ENCODE assay signal across 8 cellular contexts in genomic region chrX:16711219-16712115, GRCh38. TPM values are rescaled to one million over a fixed set of nuclear protein-coding genes. Genes with fewer than 3 reads are reported as not detected.
DNase-seq lines count a peak whose midpoint lies in the region; ATAC-seq and TF ChIP-seq lines count a peak whose summit lies in the region.

No MANE protein-coding gene starts in this region.

- ATAC-seq in GM21390 (IDR thresholded peaks at IDR 0.05; ENCODE audit: unreplicated experiment): peak; percentile 13

- H3K9me3 ChIP-seq in mucosa of rectum (ENCODE audit: control insufficient read depth in 2 of 2, low read length in 2 of 2): no peaks in the 10 kb centered on the region

- peak overlapping the region; percentile 74 for H3K4me3 ChIP-seq in GM06990 (replicated peaks; ENCODE audit: low read depth, low read length)
- H3K4me3 ChIP-seq in mucosa of rectum (ENCODE audit: low read length in 2 of 2): peak overlapping the region; percentile 64 to 82

- H3K4me1 ChIP-seq in mucosa of rectum (ENCODE audit: control insufficient read depth in 2 of 2, insufficient read depth in 2 of 2, low read length in 2 of 2): no peaks in the 10 kb centered on the region

- H3K36me3 ChIP-seq in GM06990 (ENCODE audit: control insufficient read depth, insufficient read depth, low read length) (no peaks in the 10 kb centered on the region), mucosa of rectum (ENCODE audit: control insufficient read depth in 2 of 2, insufficient read depth in 2 of 2, low read length in 2 of 2) (no peaks in the 10 kb centered on the region)

- no peak for TF ChIP-seq CTCF in GM06990 (IDR thresholded peaks at IDR 0.05; ENCODE audit: insufficient read depth, low read length, poor library complexity, severe bottlenecking)

- H3K27me3 ChIP-seq in GM06990 (replicated peaks; ENCODE audit: control insufficient read depth, insufficient read depth, low read length) (no peaks in the 10 kb centered on the region), mucosa of rectum (ENCODE audit: control insufficient read depth in 2 of 2, insufficient read depth in 2 of 2, low read length in 2 of 2) (peaks cover 7 to 17% of the 10 kb centered on the region in 2 donors)

- DNase-seq in GM06990 (ENCODE audit: extremely low read depth, insufficient read length): peak; percentile 33
- DNase-seq in NCI-H2227 (lab: John Stamatoyannopoulos, UW; ENCODE audit: unreplicated experiment): peak; percentile 62
- peak; percentile 6 for DNase-seq in dermis blood vessel endothelial cell
- DNase-seq in NCI-H1694 (lab: John Stamatoyannopoulos, UW): no peak
- no peak for DNase-seq in NCI-H2196 (lab: John Stamatoyannopoulos, UW; ENCODE audit: unreplicated experiment)
- DNase-seq in SKM-1 (lab: John Stamatoyannopoulos, UW; ENCODE audit: unreplicated experiment): no peak

- H3K9ac ChIP-seq in mucosa of rectum (ENCODE audit: low read depth in 1 of 2, low read length in 2 of 2): peak overlapping the region; percentile 68 to 84

- peak overlapping the region; percentile 72 to 74 for H3K27ac ChIP-seq in mucosa of rectum (ENCODE audit: low read depth in 2 of 2, low read length in 2 of 2)

RNA-seq across cellular contexts. Expression of gene CTPS2, which starts 1.0 kb away (rescaled TPM):
- total RNA-seq in dermis blood vessel endothelial cell: 16.5 and 20.8 TPM in 2 replicates

RNA-seq across cellular contexts. Expression of gene SYAP1, which starts 7.9 kb away (rescaled TPM):
- 26.8 and 30.1 TPM in 2 replicates for total RNA-seq in dermis blood vessel endothelial cell

Comparison
In these comparisons a context has a peak if more than half of its experiments do, and no peak if none do; other contexts are left out.
1. DNase-seq: peak in GM06990 (single experiment), NCI-H2227 (single experiment) and dermis blood vessel endothelial cell (single experiment); none in NCI-H1694 (single experiment), NCI-H2196 (single experiment) and SKM-1 (single experiment).